14 cellular contexts compared by ENCODE assay signal in the genomic region with DNA sequence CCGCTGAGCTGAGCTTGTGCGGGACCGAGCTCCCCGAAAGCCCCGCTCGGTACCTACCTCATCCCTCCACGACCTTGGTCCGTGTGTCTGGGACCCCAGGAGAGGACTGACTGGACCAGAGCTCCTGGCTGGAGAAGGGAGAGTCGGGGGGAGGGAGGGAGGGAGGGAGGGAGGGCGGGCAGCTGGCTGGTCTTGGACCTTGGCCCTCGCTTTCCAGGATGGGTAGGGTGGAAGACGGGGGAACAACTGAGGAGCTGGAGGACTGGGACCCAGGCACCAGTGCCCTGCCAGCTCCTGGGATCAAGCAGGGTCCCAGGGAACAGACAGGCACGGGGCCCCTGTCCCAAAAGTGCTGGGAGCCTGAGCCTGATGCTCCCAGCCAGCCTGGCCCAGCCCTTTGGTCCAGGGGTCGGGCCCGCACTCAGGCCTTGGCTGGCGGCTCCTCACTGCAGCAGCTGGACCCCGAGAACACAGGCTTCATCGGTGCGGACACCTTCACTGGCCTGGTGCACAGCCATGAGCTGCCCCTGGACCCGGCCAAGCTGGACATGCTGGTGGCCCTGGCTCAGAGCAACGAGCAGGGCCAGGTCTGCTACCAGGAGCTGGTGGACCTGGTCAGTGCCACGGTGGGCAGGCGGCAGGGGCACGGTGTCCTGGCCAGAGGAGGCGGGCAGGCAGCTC. TPM values are rescaled to one million over a fixed set of nuclear protein-coding genes. Genes with fewer than 3 reads are reported as not detected.
DNase-seq lines count a peak whose midpoint lies in the region; ATAC-seq, FAIRE-seq and TF ChIP-seq lines count a peak whose summit lies in the region.
"Had no signal": no experiment of that assay in that cellular context is flagged by ENCODE, and none has a peak within 500 bp of the region (broad histone marks: within the 10 kb centered on the region; RNA-seq: fewer than 3 reads in every experiment).

No MANE protein-coding gene starts in this region.

- no peak overlapping the region for H3K27ac ChIP-seq in trophoblast cell (ENCODE audit: low read depth, low read length)

- no CpG with 5 or more reads among the region's 25 CpGs for WGBS in trophoblast cell (ENCODE audit: extremely low coverage, insufficient coverage, insufficient read length)

- no peak overlapping the region for H2BK5ac ChIP-seq in trophoblast cell (ENCODE audit: low read depth, low read length, poor library complexity)

- no peak for FAIRE-seq in GM12892 (lab: Jason Lieb, UNC)
- FAIRE-seq: TTC549 had no signal

- no peak overlapping the region for H3K14ac ChIP-seq in trophoblast cell (ENCODE audit: low read length)

- H4K12ac ChIP-seq in trophoblast cell (ENCODE audit: low read depth, low read length), result no peak overlapping the region

- H2BK120ac ChIP-seq in trophoblast cell (ENCODE audit: insufficient read depth, low read length, poor library complexity), result no peak overlapping the region

- H3K9me3 Mint-ChIP-seq in Caco-2 (ENCODE audit: unreplicated experiment), result no peaks in the 10 kb centered on the region
- H3K9me3 Mint-ChIP-seq in WTC11, result no peaks in the 10 kb centered on the region
- H3K9me3 Mint-ChIP-seq: CD4-positive, alpha-beta T cell; memory B cell; type B pancreatic cell had no signal

- H3K79me2 ChIP-seq in trophoblast cell (ENCODE audit: control insufficient read depth, insufficient read depth, low read length, poor library complexity), result peaks cover 11% of the 10 kb centered on the region

- H4K91ac ChIP-seq in trophoblast cell (ENCODE audit: low read depth, low read length), result no peak overlapping the region

- H3K36me3 Mint-ChIP-seq in Caco-2 (ENCODE audit: insufficient read depth, unreplicated experiment), result peaks cover 33% of the 10 kb centered on the region
- H3K36me3 Mint-ChIP-seq in WTC11, result peaks cover 7% of the 10 kb centered on the region
- H3K36me3 Mint-ChIP-seq: type B pancreatic cell had no signal

- H3K27me3 ChIP-seq in Caco-2 (replicated peaks; ENCODE audit: control insufficient read depth, insufficient read depth, low read length) (no peaks in the 10 kb centered on the region), trophoblast cell (ENCODE audit: insufficient read depth, low read length) (peaks cover 3% of the 10 kb centered on the region)

- H3K4me1 Mint-ChIP-seq in Caco-2 (ENCODE audit: low read depth, unreplicated experiment) (no peaks in the 10 kb centered on the region), WTC11 (peaks cover 15% of the 10 kb centered on the region)

- no peak overlapping the region for H2AK5ac ChIP-seq in trophoblast cell (ENCODE audit: low read length)

- H3K4me1 ChIP-seq in Caco-2 (0 out of 2 replicates have a peak, but pooled peaks cover 10% of the 10 kb centered on the region), trophoblast cell (ENCODE audit: control insufficient read depth in 1 of 2, insufficient read depth in 2 of 2, low read length in 2 of 2) (peaks cover 14 to 15% of the 10 kb centered on the region in 2 experiments)

- no peak for DNase-seq in Caco-2
- no peak for DNase-seq in WTC11 (ENCODE audit: low spot score)
- no peak for DNase-seq in fibroblast of pulmonary artery (ENCODE audit: low read depth)
- no peak for DNase-seq in trophoblast cell
- no peak for DNase-seq in GM12892 (ENCODE audit: insufficient read length)
- no peak for DNase-seq in GM10248 (ENCODE audit: extremely low spot score)
- no peak for DNase-seq in HK-2 (ENCODE audit: unreplicated experiment)
- DNase-seq: Karpas-422, retina had no signal

- TF ChIP-seq POLR2A in GM12892 (IDR thresholded peaks at IDR 0.05; ENCODE audit: low read depth, low read length), result no peak

- POLR2A ChIA-PET in Caco-2 (lab: Charles Lee), result interaction anchor here (0.6 kb wide), 1 partner anchor 45 kb away, joined by 3 read pairs; no protein-coding TSS in a partner anchor
- POLR2A ChIA-PET in WTC11 (lab: Charles Lee), result interaction anchor here (0.6 to 1.5 kb wide), 4 partner anchors 14 to 91 kb away, joined by 3 to 4 read pairs (median 3); a partner anchor contains a TSS
- POLR2A ChIA-PET in GM10248 (lab: Yijun Ruan, JAX), result no interaction called here

- CTCF ChIA-PET in Caco-2 (lab: Charles Lee) (no interaction called here), WTC11 (lab: Charles Lee) (interaction anchor here (0.6 to 2.8 kb wide), 21 partner anchors 8 to 292 kb away, joined by 3 to 16 read pairs (median 5); a partner anchor contains a TSS), GM10248 (lab: Yijun Ruan, JAX) (interaction anchor here (1.0 to 1.6 kb wide), 5 partner anchors 8 to 28 kb away, joined by 3 to 5 read pairs (median 4); a partner anchor contains a TSS)

- no peak overlapping the region for H3K18ac ChIP-seq in trophoblast cell (ENCODE audit: low read length)

- no peak for ATAC-seq in WTC11
- no peak for ATAC-seq in GM19397 (IDR thresholded peaks at IDR 0.05; ENCODE audit: unreplicated experiment)

- peaks cover 1% of the 10 kb centered on the region for H3K36me3 ChIP-seq in Caco-2 (ENCODE audit: control insufficient read depth, insufficient read depth, low read length)
- peaks cover 33 to 36% of the 10 kb centered on the region in 2 experiments for H3K36me3 ChIP-seq in trophoblast cell (ENCODE audit: control insufficient read depth in 1 of 2, insufficient read depth in 2 of 2, low read length in 2 of 2)

- peaks cover 8% of the 10 kb centered on the region for H3K79me1 ChIP-seq in trophoblast cell (ENCODE audit: low read length)

- no peak overlapping the region for H4K8ac ChIP-seq in trophoblast cell (ENCODE audit: low read depth, low read length)

- H3K27me3 Mint-ChIP-seq in Caco-2 (ENCODE audit: insufficient read depth, unreplicated experiment) (no peaks in the 10 kb centered on the region), WTC11 (ENCODE audit: low read depth) (no peaks in the 10 kb centered on the region)
- H3K27me3 Mint-ChIP-seq: CD4-positive, alpha-beta T cell had no signal

- H3K23ac ChIP-seq in trophoblast cell (ENCODE audit: low read length), result no peak overlapping the region

- H3K4me3 ChIP-seq in Caco-2 (ENCODE audit: low read depth, low read length), result peak overlapping the region; percentile 23; the same call in 1 of the 2 replicates
- H3K4me3 ChIP-seq in fibroblast of pulmonary artery (replicated peaks; ENCODE audit: low read depth, low read length), result peak overlapping the region; percentile 30
- no peak overlapping the region for H3K4me3 ChIP-seq in trophoblast cell (ENCODE audit: low read depth, low read length)

- H3K27ac Mint-ChIP-seq in Caco-2 (ENCODE audit: unreplicated experiment) (no peak overlapping the region), WTC11 (no peak overlapping the region)
- H3K27ac Mint-ChIP-seq: memory B cell had no signal

- TF ChIP-seq CTCF in Caco-2 (IDR thresholded peaks at IDR 0.05; ENCODE audit: insufficient read depth in 1 of 2, low read depth in 1 of 2, low read length in 1 of 2, severe bottlenecking in 1 of 2, unreplicated experiment in 1 of 2), result no peak
- TF ChIP-seq CTCF in WTC11 (IDR thresholded peaks at IDR 0.05), result no peak
- no peak for TF ChIP-seq CTCF in fibroblast of pulmonary artery (IDR thresholded peaks at IDR 0.05; ENCODE audit: low read length, missing control alignments)
- no peak for TF ChIP-seq CTCF in GM10248 (IDR thresholded peaks at IDR 0.05; ENCODE audit: control extremely low read depth, extremely low read depth, low read depth, missing control alignments)

- H3K4me2 ChIP-seq in trophoblast cell (ENCODE audit: low read length), result peak overlapping the region; percentile 63

- no TSS peak for BruUV-seq in Caco-2 (replicated peaks; lab: Mats Ljungman, UMichigan)

- H3K9ac ChIP-seq in trophoblast cell (ENCODE audit: low read length), result no peak overlapping the region

- H3K9me3 ChIP-seq in Caco-2 (no peaks in the 10 kb centered on the region), trophoblast cell (ENCODE audit: insufficient read depth, low read depth, low read length) (peaks cover 2% of the 10 kb centered on the region)

- H3K4me3 Mint-ChIP-seq in Caco-2 (ENCODE audit: unreplicated experiment), result no peak overlapping the region
- peak overlapping the region; percentile 41 for H3K4me3 Mint-ChIP-seq in WTC11

- no peak overlapping the region for H2AFZ ChIP-seq in trophoblast cell (ENCODE audit: insufficient read depth, low read length, poor library complexity)

- H2BK12ac ChIP-seq in trophoblast cell (ENCODE audit: low read length), result no peak overlapping the region

- intact Hi-C loops in Caco-2 (cut with micrococcal nuclease; ENCODE audit: unreplicated experiment), result no loop called here

- H3K4ac ChIP-seq in trophoblast cell (ENCODE audit: low read depth, low read length), result no peak overlapping the region

TF ChIP-seq in WTC11, 78 proteins besides CTCF, POLR2A, EP300 and RAD21 (continues in another document):
- TF ChIP-seq, protein P1, sequence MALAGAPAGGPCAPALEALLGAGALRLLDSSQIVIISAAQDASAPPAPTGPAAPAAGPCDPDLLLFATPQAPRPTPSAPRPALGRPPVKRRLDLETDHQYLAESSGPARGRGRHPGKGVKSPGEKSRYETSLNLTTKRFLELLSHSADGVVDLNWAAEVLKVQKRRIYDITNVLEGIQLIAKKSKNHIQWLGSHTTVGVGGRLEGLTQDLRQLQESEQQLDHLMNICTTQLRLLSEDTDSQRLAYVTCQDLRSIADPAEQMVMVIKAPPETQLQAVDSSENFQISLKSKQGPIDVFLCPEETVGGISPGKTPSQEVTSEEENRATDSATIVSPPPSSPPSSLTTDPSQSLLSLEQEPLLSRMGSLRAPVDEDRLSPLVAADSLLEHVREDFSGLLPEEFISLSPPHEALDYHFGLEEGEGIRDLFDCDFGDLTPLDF (CRISPR knock-in tag; IDR thresholded peaks at IDR 0.05), result no peak
- TF ChIP-seq FOXP1 (CRISPR knock-in tag; IDR thresholded peaks at IDR 0.05; ENCODE audit: borderline replicate concordance) (no peak), GABPB1 (CRISPR knock-in tag; IDR thresholded peaks at IDR 0.05) (no peak)

RNA-seq across cellular contexts. Expression of a gene that starts 0.6 kb away (rescaled TPM):
- total RNA-seq in Caco-2 (2022), result 2.9 and 3.2 TPM in 2 replicates
- total RNA-seq in WTC11 (2021), result 6.7 to 8.2 TPM (median 6.7 TPM) in 3 replicates
- polyA plus RNA-seq in trophoblast cell (2013), result 1.3 TPM in 2 replicates
- not detected for polyA plus RNA-seq in GM12892 (2012; ENCODE audit: missing spikeins)

RNA-seq across cellular contexts. Expression of a gene that starts 4.2 kb away (rescaled TPM):
- 77.8 and 86.6 TPM in 2 replicates for total RNA-seq in Caco-2 (2022)
- 79.0 to 88.2 TPM (median 85.8 TPM) in 3 replicates for total RNA-seq in WTC11 (2021)
- polyA plus RNA-seq in trophoblast cell (2013), result 96.7 and 97.1 TPM in 2 replicates
- polyA plus RNA-seq in GM12892 (2012; ENCODE audit: missing spikeins), result 60.8 TPM

RNA-seq across cellular contexts. Expression of a gene that starts 8.1 kb away (rescaled TPM):
- 96.7 and 106 TPM in 2 replicates for total RNA-seq in Caco-2 (2022)
- total RNA-seq in WTC11 (2021), result 245 to 285 TPM (median 250 TPM) in 3 replicates
- 74.5 and 75.8 TPM in 2 replicates for polyA plus RNA-seq in trophoblast cell (2013)
- 40.5 TPM for polyA plus RNA-seq in GM12892 (2012; ENCODE audit: missing spikeins)

RNA-seq across cellular contexts. Expression of a gene that starts 8.1 kb away (rescaled TPM):
- total RNA-seq in Caco-2 (2022), result 46.7 and 52.4 TPM in 2 replicates
- 59.6 to 63.4 TPM (median 61.2 TPM) in 3 replicates for total RNA-seq in WTC11 (2021)
- polyA plus RNA-seq in trophoblast cell (2013), result 38.3 and 39.8 TPM in 2 replicates
- polyA plus RNA-seq in GM12892 (2012; ENCODE audit: missing spikeins), result 17.4 TPM

RNA-seq across cellular contexts. Expression of a gene that starts 14.2 kb away (rescaled TPM):
- 10.8 and 11.7 TPM in 2 replicates for total RNA-seq in Caco-2 (2022)
- total RNA-seq in WTC11 (2021), result 25.5 to 28.2 TPM (median 26.3 TPM) in 3 replicates
- polyA plus RNA-seq in trophoblast cell (2013), result 8.8 and 9.1 TPM in 2 replicates
- 3.3 TPM for polyA plus RNA-seq in GM12892 (2012; ENCODE audit: missing spikeins)
